8 cellular contexts compared by ENCODE assay signal in the genomic region with DNA sequence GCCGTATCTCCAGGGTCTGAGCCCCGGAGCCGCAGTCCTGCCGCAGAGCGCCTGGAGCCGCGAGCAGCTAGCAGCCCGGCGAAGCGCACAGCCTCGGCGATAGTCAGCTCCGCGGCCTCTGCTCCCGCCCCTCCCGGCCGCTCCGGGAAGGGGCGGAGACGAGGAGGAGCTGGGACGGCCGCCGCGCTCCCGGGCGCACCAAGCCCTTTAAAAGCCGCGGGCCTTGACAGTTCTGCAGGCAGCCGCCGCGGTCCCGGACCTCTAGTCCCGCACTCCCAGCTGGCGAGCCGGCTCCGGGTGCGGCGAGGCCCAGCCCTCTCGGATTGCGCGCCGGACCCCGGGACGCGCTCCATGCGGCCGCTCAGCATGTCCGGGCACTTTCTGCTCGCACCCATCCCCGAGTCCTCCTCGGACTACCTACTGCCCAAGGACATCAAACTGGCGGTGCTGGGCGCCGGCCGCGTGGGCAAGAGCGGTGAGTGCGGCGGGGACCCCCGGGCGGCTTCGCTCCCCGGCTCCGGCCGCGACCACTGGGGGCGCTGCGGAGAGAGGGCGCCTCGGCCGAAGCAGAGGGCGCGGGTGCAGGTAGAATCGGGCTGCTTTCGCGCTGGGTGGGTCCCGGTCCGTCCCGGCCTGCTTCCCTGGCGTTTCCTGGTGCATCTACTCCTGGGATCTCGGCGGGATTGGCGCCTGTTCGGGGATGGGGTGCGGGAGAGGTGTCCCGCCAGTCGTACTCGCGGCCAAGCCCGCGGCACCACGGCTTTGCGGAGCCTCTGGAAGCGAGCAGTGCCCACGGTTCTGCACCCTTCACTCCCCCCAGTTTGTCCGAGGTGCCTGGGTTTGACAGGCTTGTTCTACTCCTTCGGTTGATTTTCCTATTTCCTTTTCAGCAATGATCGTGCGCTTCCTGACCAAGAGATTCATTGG. TPM values are rescaled to one million over a fixed set of nuclear protein-coding genes. Genes with fewer than 3 reads are reported as not detected.
DNase-seq lines count a peak whose midpoint lies in the region; ATAC-seq lines count a peak whose summit lies in the region.

Gene RASL11A (plus strand): TSS at position 237 of the 927 bp plus-strand sequence. CDS start 115 bp downstream, at position 352.

- H3K27ac ChIP-seq in ACC112 (ENCODE audit: low read depth, low read length), result no peak within 1 kb of the TSS

- no peaks in the 10 kb centered on the region for H3K9me3 Mint-ChIP-seq in activated CD4-positive, alpha-beta T cell treated with anti-CD3 and anti-CD28 coated beads, Interleukin-2, amount 10 ng/mL, durations not matched to agents 7 days and 5 days

- H3K79me2 ChIP-seq in ACC112 (ENCODE audit: control insufficient read depth, insufficient read depth, low read length, unreplicated experiment), result no peaks in the 10 kb centered on the region

- peak within 1 kb of the TSS; percentile 70 for H3K4me3 Mint-ChIP-seq in activated CD4-positive, alpha-beta T cell treated with anti-CD3 and anti-CD28 coated beads, Interleukin-2, amount 10 ng/mL, durations not matched to agents 7 days and 5 days

- H3K36me3 ChIP-seq in ACC112 (ENCODE audit: insufficient read depth, low read length), result no peaks in the 10 kb centered on the region

- peak within 1 kb of the TSS; percentile 69 for H2AFZ ChIP-seq in ACC112 (ENCODE audit: low read length, unreplicated experiment)

- POLR2A ChIA-PET in activated CD4-positive, alpha-beta T cell treated with anti-CD3 and anti-CD28 coated beads, Interleukin-2, amount 10 ng/mL, durations not matched to agents 7 days and 5 days (lab: Charles Lee), result no interaction called here

- CTCF ChIA-PET in activated CD4-positive, alpha-beta T cell treated with anti-CD3 and anti-CD28 coated beads, Interleukin-2, amount 10 ng/mL, durations not matched to agents 7 days and 5 days (lab: Charles Lee), result interaction anchor here (0.7 to 1.6 kb wide), 10 partner anchors 10 to 285 kb away, joined by 3 to 8 read pairs (median 3); no protein-coding TSS in a partner anchor

- peaks cover 12% of the 10 kb centered on the region for H3K4me1 Mint-ChIP-seq in activated CD4-positive, alpha-beta T cell treated with anti-CD3 and anti-CD28 coated beads, Interleukin-2, amount 10 ng/mL, durations not matched to agents 7 days and 5 days

- peak; percentile 63 for DNase-seq in NCI-H345 (lab: John Stamatoyannopoulos, UW)
- peak; percentile 66 for DNase-seq in activated CD4-positive, alpha-beta T cell treated with anti-CD3 and anti-CD28 coated beads, Interleukin-2, amount 10 ng/mL, durations not matched to agents 7 days and 5 days
- peak; percentile 43 for DNase-seq in cortex of kidney (lab: John Stamatoyannopoulos, UW)
- DNase-seq in left lobe of liver (ENCODE audit: low spot score), result peak; percentile 94
- peak; percentile 57 for DNase-seq in stimulated activated CD4-positive, alpha-beta T cell treated with anti-CD3 and anti-CD28 coated beads, Interleukin-2, amount 100 ng/mL, for 4 hours (ENCODE audit: low read depth)

- peak; percentile 87 for ATAC-seq in GM18511 (IDR thresholded peaks at IDR 0.05; ENCODE audit: unreplicated experiment)
- peak; percentile 81 for ATAC-seq in HG02973 (IDR thresholded peaks at IDR 0.05; ENCODE audit: unreplicated experiment)
- ATAC-seq in left lobe of liver, result peak; percentile 93

- peaks cover 23% of the 10 kb centered on the region for H3K27me3 Mint-ChIP-seq in activated CD4-positive, alpha-beta T cell treated with anti-CD3 and anti-CD28 coated beads, Interleukin-2, amount 10 ng/mL, durations not matched to agents 7 days and 5 days

- H3K4me3 ChIP-seq in ACC112 (ENCODE audit: low read depth, low read length), result peak within 1 kb of the TSS; percentile 79

- H3K27me3 ChIP-seq in ACC112 (ENCODE audit: insufficient read depth, low read length), result 0 out of 2 replicates have a peak, but pooled peaks cover 4% of the 10 kb centered on the region

- no peaks in the 10 kb centered on the region for H3K36me3 Mint-ChIP-seq in activated CD4-positive, alpha-beta T cell treated with anti-CD3 and anti-CD28 coated beads, Interleukin-2, amount 10 ng/mL, durations not matched to agents 7 days and 5 days (ENCODE audit: low read depth)

- peak within 1 kb of the TSS; percentile 74 for H3K27ac Mint-ChIP-seq in activated CD4-positive, alpha-beta T cell treated with anti-CD3 and anti-CD28 coated beads, Interleukin-2, amount 10 ng/mL, durations not matched to agents 7 days and 5 days

- H3K4me1 ChIP-seq in ACC112 (ENCODE audit: control insufficient read depth, insufficient read depth, low read length, unreplicated experiment), result peaks cover 20% of the 10 kb centered on the region

RNA-seq across cellular contexts. Expression of gene RASL11A, which starts in this region (rescaled TPM):
- total RNA-seq in activated CD4-positive, alpha-beta T cell treated with anti-CD3 and anti-CD28 coated beads, Interleukin-2, amount 10 ng/mL, durations not matched to agents 7 days and 5 days, result under 1 TPM; 0.69 to 0.92 TPM
- total RNA-seq in left lobe of liver, result 5.8 TPM

Comparison
In these comparisons a context has a peak if more than half of its experiments do, and no peak if none do; other contexts are left out.
1. Peak in DNase-seq in activated CD4-positive, alpha-beta T cell treated with anti-CD3 and anti-CD28 coated beads, Interleukin-2, amount 10 ng/mL, durations not matched to agents 7 days and 5 days; RNA of the gene not detected or under 1 TPM.
2. DNase-seq: peak in every context shown above with its lines; median percentile 94 in left lobe of liver; 66 in activated CD4-positive, alpha-beta T cell treated with anti-CD3 and anti-CD28 coated beads, Interleukin-2, amount 10 ng/mL, durations not matched to agents 7 days and 5 days; 63 in NCI-H345; 57 in stimulated activated CD4-positive, alpha-beta T cell treated with anti-CD3 and anti-CD28 coated beads, Interleukin-2, amount 100 ng/mL, for 4 hours; 43 in cortex of kidney.